7 cellular contexts compared by ENCODE assay signal in the genomic region with DNA sequence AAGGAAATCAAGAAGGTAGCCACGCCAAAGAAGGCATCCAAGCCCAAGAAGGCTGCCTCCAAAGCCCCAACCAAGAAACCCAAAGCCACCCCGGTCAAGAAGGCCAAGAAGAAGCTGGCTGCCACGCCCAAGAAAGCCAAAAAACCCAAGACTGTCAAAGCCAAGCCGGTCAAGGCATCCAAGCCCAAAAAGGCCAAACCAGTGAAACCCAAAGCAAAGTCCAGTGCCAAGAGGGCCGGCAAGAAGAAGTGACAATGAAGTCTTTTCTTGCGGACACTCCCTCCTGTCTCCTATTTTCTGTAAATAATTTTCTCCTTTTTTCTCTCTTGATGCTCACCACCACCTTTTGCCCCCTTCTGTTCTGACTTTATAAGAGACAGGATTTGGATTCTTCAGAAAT. TPM values are rescaled to one million over a fixed set of nuclear protein-coding genes. Genes with fewer than 3 reads are reported as not detected.
DNase-seq lines count a peak whose midpoint lies in the region; ATAC-seq, FAIRE-seq and TF ChIP-seq lines count a peak whose summit lies in the region.
"Had no signal": no experiment of that assay in that cellular context is flagged by ENCODE, and none has a peak within 500 bp of the region (broad histone marks: within the 10 kb centered on the region; RNA-seq: fewer than 3 reads in every experiment).

No MANE protein-coding gene starts in this region.

- peaks cover 16% of the 10 kb centered on the region for H4K20me1 ChIP-seq in PC-9 (ENCODE audit: insufficient read depth)
- H4K20me1 ChIP-seq in endothelial cell of umbilical vein (replicated peaks; ENCODE audit: control insufficient read depth, extremely low read depth, insufficient read depth, low read length), result no peaks in the 10 kb centered on the region

- H3K4me2 ChIP-seq in PC-9 (peak overlapping the region; percentile 86), endothelial cell of umbilical vein (ENCODE audit: insufficient read depth, low read length) (peak overlapping the region; percentile 88)

- H3K9me3 ChIP-seq in PC-9 (ENCODE audit: insufficient read depth, low read depth), result no peaks in the 10 kb centered on the region
- H3K9me3 ChIP-seq in endothelial cell of umbilical vein (replicated peaks; ENCODE audit: control insufficient read depth, insufficient read depth, low read length), result no peaks in the 10 kb centered on the region
- H3K9me3 ChIP-seq in gastrocnemius medialis, result no peaks in the 10 kb centered on the region

- no peak for FAIRE-seq in endothelial cell of umbilical vein (lab: Jason Lieb, UNC)
- FAIRE-seq: H54 had no signal

- H3K36me3 ChIP-seq in PC-9 (ENCODE audit: low read depth) (no peaks in the 10 kb centered on the region), endothelial cell of umbilical vein (ENCODE audit: control insufficient read depth in 2 of 2, extremely low read depth in 1 of 2, insufficient read depth in 2 of 2, low read length in 2 of 2) (no peaks in the 10 kb centered on the region), gastrocnemius medialis (no peaks in the 10 kb centered on the region)

- in situ Hi-C loops in gastrocnemius medialis (cut with MboI; ENCODE audit: low sequenced_read_pairs in 4 of 4), result loop anchor here in 1 of 4 donors (25.0 kb wide), 1 partner anchor 156 kb away; a partner anchor contains a TSS

- dilution Hi-C loops in endothelial cell of umbilical vein (cut with MboI; ENCODE audit: extremely low pct_ligation_motif_present, low sequenced_read_pairs), result no loop called here

- TF ChIP-seq CTCF in PC-9 (conservative IDR thresholded peaks at IDR 0.05), result no peak
- TF ChIP-seq CTCF in endothelial cell of umbilical vein (IDR thresholded peaks at IDR 0.05; ENCODE audit: extremely low read depth in 1 of 2, insufficient read depth in 1 of 2, low read depth in 1 of 2, low read length in 2 of 2), result no peak
- no peak for TF ChIP-seq CTCF in gastrocnemius medialis (IDR thresholded peaks at IDR 0.05 in 4 of 5, conservative IDR thresholded peaks at IDR 0.05 in 1 of 5)

- no peak for ATAC-seq in gastrocnemius medialis

- peak overlapping the region; percentile 100 for H3K4me3 ChIP-seq in PC-9
- peak overlapping the region; percentile 64 to 79 (median 66) for H3K4me3 ChIP-seq in endothelial cell of umbilical vein (replicated peaks in 1 of 3; ENCODE audit: insufficient read depth in 1 of 3, low read depth in 1 of 3, low read length in 3 of 3)
- H3K4me3 ChIP-seq in gastrocnemius medialis, result peak overlapping the region; percentile 76 to 87 (median 82)

- BruUV-seq in PC-9 (replicated peaks; lab: Mats Ljungman, UMichigan) (no TSS peak), endothelial cell of umbilical vein (replicated peaks; lab: Mats Ljungman, UMichigan) (no TSS peak)

- POLR2A ChIA-PET in PC-9 (lab: Charles Lee; ENCODE audit: unreplicated experiment), result no interaction called here
- POLR2A ChIA-PET in endothelial cell of umbilical vein (lab: Charles Lee), result no interaction called here

- H3K9me1 ChIP-seq in endothelial cell of umbilical vein (replicated peaks; ENCODE audit: control insufficient read depth, extremely low read depth, insufficient read depth, low read length), result no peaks in the 10 kb centered on the region

- H3K9ac ChIP-seq in endothelial cell of umbilical vein (replicated peaks; ENCODE audit: extremely low read depth, insufficient read depth, low read length), result peak overlapping the region; percentile 95

- TF ChIP-seq POLR2A in endothelial cell of umbilical vein (IDR thresholded peaks at IDR 0.05; ENCODE audit: low read depth, low read length) (peak; percentile 9), gastrocnemius medialis (IDR thresholded peaks at IDR 0.05) (no peak)

- H3K9me2 ChIP-seq in PC-9 (ENCODE audit: insufficient read depth), result no peaks in the 10 kb centered on the region

- peak overlapping the region; percentile 50; the same call in 1 of the 2 replicates for H3K27ac ChIP-seq in PC-9
- peak overlapping the region; percentile 78 for H3K27ac ChIP-seq in endothelial cell of umbilical vein (ENCODE audit: insufficient read depth, low read depth, low read length)
- H3K27ac ChIP-seq in gastrocnemius medialis, result peak overlapping the region; percentile 91 to 95 (median 94)
- no peak overlapping the region for H3K27ac ChIP-seq in substantia nigra (ENCODE audit: low read depth, low read length, poor library complexity, severe bottlenecking)

- no peaks in the 10 kb centered on the region for H3K27me3 ChIP-seq in PC-9 (ENCODE audit: insufficient read depth, low read depth)
- H3K27me3 ChIP-seq in endothelial cell of umbilical vein (ENCODE audit: control insufficient read depth in 2 of 2, insufficient read depth in 2 of 2, low read length in 2 of 2), result no peaks in the 10 kb centered on the region
- H3K27me3 ChIP-seq in gastrocnemius medialis, result no peaks in the 10 kb centered on the region

- intact Hi-C loops in PC-9 (cut with micrococcal nuclease; ENCODE audit: unreplicated experiment), result loop anchor here (2.0 to 5.0 kb wide), 5 partner anchors 21 to 259 kb away; a partner anchor contains a TSS
- intact Hi-C loops in endothelial cell of umbilical vein (cut with micrococcal nuclease), result no loop called here
- intact Hi-C loops in gastrocnemius medialis (cut with DNase I; ENCODE audit: low total_unique reads), result loop anchor here (2.0 to 5.0 kb wide), 2 partner anchors 59 to 129 kb away; a partner anchor contains a TSS

- H3F3A ChIP-seq in PC-9 (ENCODE audit: insufficient read depth, low read depth), result peaks cover 47% of the 10 kb centered on the region; the same call in 1 of the 2 replicates

- CTCF ChIA-PET in PC-9 (lab: Charles Lee), result no interaction called here
- CTCF ChIA-PET in endothelial cell of umbilical vein (lab: Charles Lee), result no interaction called here

- H2AFZ ChIP-seq in PC-9 (peak overlapping the region; percentile 83; the same call in 1 of the 2 replicates), endothelial cell of umbilical vein (ENCODE audit: low read depth, low read length) (peak overlapping the region; percentile 69)

- H3K79me2 ChIP-seq in PC-9 (ENCODE audit: low read depth) (peaks cover 29% of the 10 kb centered on the region), endothelial cell of umbilical vein (ENCODE audit: control insufficient read depth, insufficient read depth, low read length) (peaks cover 13% of the 10 kb centered on the region)

- DNase-seq in PC-9 (no peak), endothelial cell of umbilical vein (ENCODE audit: low read depth, low spot score) (no peak), gastrocnemius medialis (no peak), COLO668 (lab: John Stamatoyannopoulos, UW; ENCODE audit: unreplicated experiment) (no peak), SHP77 (lab: John Stamatoyannopoulos, UW) (no peak), substantia nigra (lab: John Stamatoyannopoulos, UW) (no peak)

- H3K4me1 ChIP-seq in PC-9 (replicated peaks; ENCODE audit: insufficient read depth), result peaks cover 18% of the 10 kb centered on the region
- peaks cover 36% of the 10 kb centered on the region for H3K4me1 ChIP-seq in endothelial cell of umbilical vein (ENCODE audit: control insufficient read depth, extremely low read depth, insufficient read depth, low read length)
- peaks cover 17 to 22% of the 10 kb centered on the region in 2 donors for H3K4me1 ChIP-seq in gastrocnemius medialis

RNA-seq across cellular contexts. Expression of a gene that starts 1.9 kb away (rescaled TPM):
- 32.3 and 37.7 TPM in 2 replicates for total RNA-seq in PC-9 (2021)
- 19.7 and 19.9 TPM in 2 replicates for total RNA-seq in endothelial cell of umbilical vein
- 19.7 and 24.4 TPM in 2 replicates for polyA plus RNA-seq in endothelial cell of umbilical vein
- polyA plus RNA-seq in endothelial cell of umbilical vein (2011; cell fraction: cytosol; rRNA removed), result 14.5 and 16.7 TPM in 2 replicates
- 11.3 and 14.8 TPM in 2 replicates for polyA plus RNA-seq in endothelial cell of umbilical vein (2011; cell fraction: nucleus; rRNA removed)
- 11.3 and 13.0 TPM in 2 replicates for polyA plus RNA-seq in endothelial cell of umbilical vein (2012)
- polyA minus RNA-seq in endothelial cell of umbilical vein, result 10.5 and 11.2 TPM in 2 replicates
- polyA minus RNA-seq in endothelial cell of umbilical vein (2011; cell fraction: cytosol; rRNA and poly(A)+ RNA removed), result 6.8 TPM
- 2.5 and 3.3 TPM in 2 replicates for polyA minus RNA-seq in endothelial cell of umbilical vein (2011; cell fraction: nucleus; rRNA and poly(A)+ RNA removed)
- total RNA-seq in gastrocnemius medialis, result 10 to 100 TPM in 3 of 4 donors, 1 to 10 TPM in 1; 10.0 to 21.5 (median 15.1) TPM

RNA-seq across cellular contexts. Expression of a gene that starts 17.3 kb away (rescaled TPM):
- total RNA-seq in PC-9 (2021) (0.31 and 0.45 TPM in 2 replicates), endothelial cell of umbilical vein (not detected in 2 replicates), gastrocnemius medialis (not detected)
- polyA plus RNA-seq in endothelial cell of umbilical vein, result not detected in 2 replicates
- not detected in 2 replicates for polyA plus RNA-seq in endothelial cell of umbilical vein (2011; cell fraction: cytosol; rRNA removed)
- not detected in 2 replicates for polyA plus RNA-seq in endothelial cell of umbilical vein (2011; cell fraction: nucleus; rRNA removed)
- not detected in 2 replicates for polyA plus RNA-seq in endothelial cell of umbilical vein (2012)
- 0.34 TPM in 1 of 2 replicates, not detected in the other for polyA minus RNA-seq in endothelial cell of umbilical vein
- not detected for polyA minus RNA-seq in endothelial cell of umbilical vein (2011; cell fraction: cytosol; rRNA and poly(A)+ RNA removed)
- not detected in 2 replicates for polyA minus RNA-seq in endothelial cell of umbilical vein (2011; cell fraction: nucleus; rRNA and poly(A)+ RNA removed)

RNA-seq across cellular contexts. Expression of a gene that starts 38.3 kb away (rescaled TPM):
- 32.3 and 33.6 TPM in 2 replicates for total RNA-seq in PC-9 (2021)
- 25.5 and 26.0 TPM in 2 replicates for total RNA-seq in endothelial cell of umbilical vein
- 26.7 and 40.0 TPM in 2 replicates for polyA plus RNA-seq in endothelial cell of umbilical vein
- polyA plus RNA-seq in endothelial cell of umbilical vein (2011; cell fraction: cytosol; rRNA removed), result 25.3 and 27.1 TPM in 2 replicates
- 34.0 and 37.4 TPM in 2 replicates for polyA plus RNA-seq in endothelial cell of umbilical vein (2011; cell fraction: nucleus; rRNA removed)
- polyA plus RNA-seq in endothelial cell of umbilical vein (2012), result 14.4 and 16.2 TPM in 2 replicates
- polyA minus RNA-seq in endothelial cell of umbilical vein, result 13.3 and 16.9 TPM in 2 replicates
- 17.3 TPM for polyA minus RNA-seq in endothelial cell of umbilical vein (2011; cell fraction: cytosol; rRNA and poly(A)+ RNA removed)
- polyA minus RNA-seq in endothelial cell of umbilical vein (2011; cell fraction: nucleus; rRNA and poly(A)+ RNA removed), result 9.4 and 9.6 TPM in 2 replicates
- total RNA-seq in gastrocnemius medialis, result 10 to 100 TPM; 20.8 to 43.9 (median 27.3) TPM

RNA-seq across cellular contexts. Expression of a gene that starts 43.3 kb away (rescaled TPM):
- total RNA-seq in PC-9 (2021), result 566 and 582 TPM in 2 replicates
- total RNA-seq in endothelial cell of umbilical vein, result 442 and 479 TPM in 2 replicates
- polyA plus RNA-seq in endothelial cell of umbilical vein, result 601 and 647 TPM in 2 replicates
- 624 and 642 TPM in 2 replicates for polyA plus RNA-seq in endothelial cell of umbilical vein (2011; cell fraction: cytosol; rRNA removed)
- polyA plus RNA-seq in endothelial cell of umbilical vein (2011; cell fraction: nucleus; rRNA removed), result 261 and 274 TPM in 2 replicates
- polyA plus RNA-seq in endothelial cell of umbilical vein (2012), result 656 and 666 TPM in 2 replicates
- polyA minus RNA-seq in endothelial cell of umbilical vein, result 794 and 798 TPM in 2 replicates
- polyA minus RNA-seq in endothelial cell of umbilical vein (2011; cell fraction: cytosol; rRNA and poly(A)+ RNA removed), result 217 TPM
- 110 and 171 TPM in 2 replicates for polyA minus RNA-seq in endothelial cell of umbilical vein (2011; cell fraction: nucleus; rRNA and poly(A)+ RNA removed)
- total RNA-seq in gastrocnemius medialis, result 100 to 1,000 TPM; 291 to 406 (median 343) TPM
